29 cellular contexts compared by ENCODE assay signal in the genomic region with DNA sequence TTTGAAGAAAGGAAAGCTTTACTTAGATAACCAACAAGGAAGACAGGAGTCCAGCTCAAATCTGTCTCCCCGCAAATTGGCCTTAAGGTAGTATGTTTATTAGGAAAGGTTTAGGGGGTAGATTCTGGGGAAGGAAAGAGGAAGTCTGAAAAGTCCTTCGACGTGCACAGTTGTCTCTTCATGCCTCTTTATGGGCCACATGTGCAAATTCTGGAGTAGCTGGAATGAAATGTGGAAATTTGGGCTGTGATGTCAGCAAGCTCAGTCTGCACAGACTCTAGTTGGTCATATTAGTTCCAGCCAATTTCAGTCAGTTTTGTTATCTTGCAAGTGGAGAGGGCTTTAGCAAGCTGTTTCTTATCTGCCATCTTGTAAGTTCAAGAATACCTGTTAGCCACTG. TPM values are rescaled to one million over a fixed set of nuclear protein-coding genes. Genes with fewer than 3 reads are reported as not detected.
DNase-seq lines count a peak whose midpoint lies in the region; ATAC-seq and TF ChIP-seq lines count a peak whose summit lies in the region.
"Had no signal": no experiment of that assay in that cellular context is flagged by ENCODE, and none has a peak within 500 bp of the region (broad histone marks: within the 10 kb centered on the region; RNA-seq: fewer than 3 reads in every experiment).

No MANE protein-coding gene starts in this region.

- H3K9me3 Mint-ChIP-seq in stimulated activated naive CD8-positive, alpha-beta T cell treated with anti-CD3 and anti-CD28 coated beads, Interleukin-15, Interleukin-2, amounts not matched to agents 100 ng/mL and 50 ng/mL, for 24 hours, result no peaks in the 10 kb centered on the region
- no peaks in the 10 kb centered on the region for H3K9me3 Mint-ChIP-seq in stimulated activated naive CD8-positive, alpha-beta T cell treated with anti-CD3 and anti-CD28 coated beads, Interleukin-15, amount 100 ng/mL, for 72 hours
- H3K9me3 Mint-ChIP-seq in activated T-helper 1 cell treated with anti-CD3 and anti-CD28 coated beads, Interleukin-12 subunit alpha, Interleukin-12 subunit beta, Interleukin-2, Interleukin-4 antibody, amounts not matched to agents 30 ng/mL and 10 ng/mL and 1 ng/mL, durations not matched to agents 14 hours and 24 hours and 36 hours, result no peaks in the 10 kb centered on the region
- no peaks in the 10 kb centered on the region for H3K9me3 Mint-ChIP-seq in stimulated activated memory B cell treated with anti-CD40 and anti-IgM and Interleukin-4, amounts not matched to agents 10 μg/mL and 1 μg/mL and 100 μg/mL, for 72 hours
- H3K9me3 Mint-ChIP-seq: activated CD4-positive, alpha-beta T cell treated with anti-CD3 and anti-CD28 coated beads, Interleukin-2, amount 10 ng/mL, durations not matched to agents 7 days and 5 days; activated T-cell treated with anti-CD3 and anti-CD28 coated beads, Interleukin-2, amount 50 U/mL, for 72 hours; mesothelial cell of epicardium; naive B cell had no signal

- TF ChIP-seq CTCF in fibroblast of pulmonary artery (IDR thresholded peaks at IDR 0.05; ENCODE audit: low read length, missing control alignments), result no peak

- ATAC-seq in stimulated activated naive CD8-positive, alpha-beta T cell treated with anti-CD3 and anti-CD28 coated beads, Interleukin-15, amount 100 ng/mL, for 72 hours, result no peak
- ATAC-seq in stimulated activated memory B cell treated with anti-CD40 and anti-IgM and Interleukin-4, amounts not matched to agents 10 μg/mL and 1 μg/mL and 100 μg/mL, for 72 hours, result no peak
- ATAC-seq: activated T-cell treated with anti-CD3 and anti-CD28 coated beads, Interleukin-2, amount 50 U/mL, for 72 hours had no signal

- H3K4me1 Mint-ChIP-seq in stimulated activated naive CD8-positive, alpha-beta T cell treated with anti-CD3 and anti-CD28 coated beads, Interleukin-15, Interleukin-2, amounts not matched to agents 100 ng/mL and 50 ng/mL, for 24 hours (ENCODE audit: low read depth), result peaks cover 41% of the 10 kb centered on the region
- peaks cover 35% of the 10 kb centered on the region for H3K4me1 Mint-ChIP-seq in stimulated activated naive CD8-positive, alpha-beta T cell treated with anti-CD3 and anti-CD28 coated beads, Interleukin-15, amount 100 ng/mL, for 72 hours
- H3K4me1 Mint-ChIP-seq in activated T-helper 1 cell treated with anti-CD3 and anti-CD28 coated beads, Interleukin-12 subunit alpha, Interleukin-12 subunit beta, Interleukin-2, Interleukin-4 antibody, amounts not matched to agents 30 ng/mL and 10 ng/mL and 1 ng/mL, durations not matched to agents 14 hours and 24 hours and 36 hours (ENCODE audit: low read depth), result peaks cover 39% of the 10 kb centered on the region
- no peaks in the 10 kb centered on the region for H3K4me1 Mint-ChIP-seq in stimulated activated memory B cell treated with anti-CD40 and anti-IgM and Interleukin-4, amounts not matched to agents 10 μg/mL and 1 μg/mL and 100 μg/mL, for 72 hours

- H3K27me3 Mint-ChIP-seq in stimulated activated naive CD8-positive, alpha-beta T cell treated with anti-CD3 and anti-CD28 coated beads, Interleukin-15, Interleukin-2, amounts not matched to agents 100 ng/mL and 50 ng/mL, for 24 hours, result no peaks in the 10 kb centered on the region
- H3K27me3 Mint-ChIP-seq in stimulated activated naive CD8-positive, alpha-beta T cell treated with anti-CD3 and anti-CD28 coated beads, Interleukin-15, amount 100 ng/mL, for 72 hours, result no peaks in the 10 kb centered on the region
- H3K27me3 Mint-ChIP-seq in activated T-helper 1 cell treated with anti-CD3 and anti-CD28 coated beads, Interleukin-12 subunit alpha, Interleukin-12 subunit beta, Interleukin-2, Interleukin-4 antibody, amounts not matched to agents 30 ng/mL and 10 ng/mL and 1 ng/mL, durations not matched to agents 14 hours and 24 hours and 36 hours (ENCODE audit: insufficient read depth), result no peaks in the 10 kb centered on the region
- no peaks in the 10 kb centered on the region for H3K27me3 Mint-ChIP-seq in stimulated activated memory B cell treated with anti-CD40 and anti-IgM and Interleukin-4, amounts not matched to agents 10 μg/mL and 1 μg/mL and 100 μg/mL, for 72 hours
- H3K27me3 Mint-ChIP-seq: activated CD4-positive, alpha-beta T cell treated with anti-CD3 and anti-CD28 coated beads, Interleukin-2, amount 10 ng/mL, durations not matched to agents 7 days and 5 days; naive B cell had no signal

- no peak overlapping the region for H3K4me3 ChIP-seq in fibroblast of pulmonary artery (replicated peaks; ENCODE audit: low read depth, low read length)
- H3K4me3 ChIP-seq: BLaER1 treated with 17β-estradiol and CSF1 and Interleukin-3, amounts not matched to agents 10 nM and 100 nM; breast epithelium; coronary artery; esophagus muscularis mucosa had no signal

- no peak for DNase-seq in stimulated activated naive CD8-positive, alpha-beta T cell treated with anti-CD3 and anti-CD28 coated beads, Interleukin-15, amount 100 ng/mL, for 72 hours
- no peak for DNase-seq in activated T-helper 1 cell treated with anti-CD3 and anti-CD28 coated beads, Interleukin-12 subunit alpha, Interleukin-12 subunit beta, Interleukin-2, Interleukin-4 antibody, amounts not matched to agents 30 ng/mL and 10 ng/mL and 1 ng/mL, durations not matched to agents 14 hours and 24 hours and 36 hours (ENCODE audit: low spot score)
- DNase-seq in fibroblast of pulmonary artery (ENCODE audit: low read depth) (peak; percentile 19), epidermal melanocyte (ENCODE audit: insufficient read length, low spot score) (no peak), cerebellar nuclear complex (lab: John Stamatoyannopoulos, UW) (no peak)
- DNase-seq in stimulated activated CD4-positive, alpha-beta T cell treated with anti-CD3 and anti-CD28 coated beads, Interleukin-2, amount 100 ng/mL, for 48 hours, result no peak
- DNase-seq: activated CD4-positive, alpha-beta T cell treated with anti-CD3 and anti-CD28 coated beads, Interleukin-2, amount 10 ng/mL, durations not matched to agents 7 days and 5 days; activated naive CD4-positive, alpha-beta T cell treated with anti-CD3 and anti-CD28 coated beads, Interleukin-2, amount 50 U/mL, for 16 hours; activated T-cell treated with anti-CD3 and anti-CD28 coated beads, Interleukin-2, amount 50 U/mL, for 72 hours; amygdala; Caco-2; DMS79; effector memory CD4-positive, alpha-beta T cell; GF-D8; left ventricle myocardium superior; MM.1S; naive B cell; NCI-H146; NCI-H2107; NCI-H774; small intestine; stimulated activated CD4-positive, alpha-beta T cell treated with anti-CD3 and anti-CD28 coated beads, Interleukin-1b, Interleukin-23, amount 100 ng/mL, for 48 hours had no signal

- H3K4me3 Mint-ChIP-seq in stimulated activated naive CD8-positive, alpha-beta T cell treated with anti-CD3 and anti-CD28 coated beads, Interleukin-15, Interleukin-2, amounts not matched to agents 100 ng/mL and 50 ng/mL, for 24 hours, result no peak overlapping the region
- H3K4me3 Mint-ChIP-seq in stimulated activated naive CD8-positive, alpha-beta T cell treated with anti-CD3 and anti-CD28 coated beads, Interleukin-15, amount 100 ng/mL, for 72 hours, result no peak overlapping the region
- H3K4me3 Mint-ChIP-seq in activated T-helper 1 cell treated with anti-CD3 and anti-CD28 coated beads, Interleukin-12 subunit alpha, Interleukin-12 subunit beta, Interleukin-2, Interleukin-4 antibody, amounts not matched to agents 30 ng/mL and 10 ng/mL and 1 ng/mL, durations not matched to agents 14 hours and 24 hours and 36 hours, result no peak overlapping the region
- no peak overlapping the region for H3K4me3 Mint-ChIP-seq in stimulated activated memory B cell treated with anti-CD40 and anti-IgM and Interleukin-4, amounts not matched to agents 10 μg/mL and 1 μg/mL and 100 μg/mL, for 72 hours
- H3K4me3 Mint-ChIP-seq: activated CD4-positive, alpha-beta T cell treated with anti-CD3 and anti-CD28 coated beads, Interleukin-2, amount 10 ng/mL, durations not matched to agents 7 days and 5 days; activated T-cell treated with anti-CD3 and anti-CD28 coated beads, Interleukin-2, amount 50 U/mL, for 72 hours; mesothelial cell of epicardium; naive B cell had no signal

- intact Hi-C loops in activated T-helper 1 cell treated with anti-CD3 and anti-CD28 coated beads, Interleukin-12 subunit alpha, Interleukin-12 subunit beta, Interleukin-2, Interleukin-4 antibody, amounts not matched to agents 30 ng/mL and 10 ng/mL and 1 ng/mL, durations not matched to agents 14 hours and 24 hours and 36 hours (cut with micrococcal nuclease), result no loop called here

- H3K27ac Mint-ChIP-seq in stimulated activated naive CD8-positive, alpha-beta T cell treated with anti-CD3 and anti-CD28 coated beads, Interleukin-15, Interleukin-2, amounts not matched to agents 100 ng/mL and 50 ng/mL, for 24 hours, result peak overlapping the region; percentile 23
- no peak overlapping the region for H3K27ac Mint-ChIP-seq in stimulated activated naive CD8-positive, alpha-beta T cell treated with anti-CD3 and anti-CD28 coated beads, Interleukin-15, amount 100 ng/mL, for 72 hours
- H3K27ac Mint-ChIP-seq in activated T-helper 1 cell treated with anti-CD3 and anti-CD28 coated beads, Interleukin-12 subunit alpha, Interleukin-12 subunit beta, Interleukin-2, Interleukin-4 antibody, amounts not matched to agents 30 ng/mL and 10 ng/mL and 1 ng/mL, durations not matched to agents 14 hours and 24 hours and 36 hours, result peak overlapping the region; percentile 70
- peak overlapping the region; percentile 15 for H3K27ac Mint-ChIP-seq in stimulated activated memory B cell treated with anti-CD40 and anti-IgM and Interleukin-4, amounts not matched to agents 10 μg/mL and 1 μg/mL and 100 μg/mL, for 72 hours
- H3K27ac Mint-ChIP-seq: activated CD4-positive, alpha-beta T cell treated with anti-CD3 and anti-CD28 coated beads, Interleukin-2, amount 10 ng/mL, durations not matched to agents 7 days and 5 days; activated T-cell treated with anti-CD3 and anti-CD28 coated beads, Interleukin-2, amount 50 U/mL, for 72 hours had no signal

- H3K36me3 Mint-ChIP-seq in stimulated activated naive CD8-positive, alpha-beta T cell treated with anti-CD3 and anti-CD28 coated beads, Interleukin-15, Interleukin-2, amounts not matched to agents 100 ng/mL and 50 ng/mL, for 24 hours (ENCODE audit: low read depth), result peaks cover 85% of the 10 kb centered on the region
- peaks cover 48% of the 10 kb centered on the region for H3K36me3 Mint-ChIP-seq in activated T-helper 1 cell treated with anti-CD3 and anti-CD28 coated beads, Interleukin-12 subunit alpha, Interleukin-12 subunit beta, Interleukin-2, Interleukin-4 antibody, amounts not matched to agents 30 ng/mL and 10 ng/mL and 1 ng/mL, durations not matched to agents 14 hours and 24 hours and 36 hours (ENCODE audit: low read depth)
- peaks cover 64% of the 10 kb centered on the region for H3K36me3 Mint-ChIP-seq in stimulated activated memory B cell treated with anti-CD40 and anti-IgM and Interleukin-4, amounts not matched to agents 10 μg/mL and 1 μg/mL and 100 μg/mL, for 72 hours

RNA-seq across cellular contexts. Expression of gene NUP153, which starts 50.1 kb away (rescaled TPM):
- 106 and 109 TPM in 2 replicates for total RNA-seq in activated T-helper 1 cell treated with anti-CD3 and anti-CD28 coated beads, Interleukin-12 subunit alpha, Interleukin-12 subunit beta, Interleukin-2, Interleukin-4 antibody, amounts not matched to agents 30 ng/mL and 10 ng/mL and 1 ng/mL, durations not matched to agents 14 hours and 24 hours and 36 hours

RNA-seq across cellular contexts. Expression of gene FAM8A1, which starts 56.5 kb away (rescaled TPM):
- total RNA-seq in activated T-helper 1 cell treated with anti-CD3 and anti-CD28 coated beads, Interleukin-12 subunit alpha, Interleukin-12 subunit beta, Interleukin-2, Interleukin-4 antibody, amounts not matched to agents 30 ng/mL and 10 ng/mL and 1 ng/mL, durations not matched to agents 14 hours and 24 hours and 36 hours, result 4.5 and 4.6 TPM in 2 replicates

Comparison
In these comparisons a context has a peak if more than half of its experiments do, and no peak if none do; other contexts are left out.
1. H3K27ac Mint-ChIP-seq: peak in stimulated activated naive CD8-positive, alpha-beta T cell treated with anti-CD3 and anti-CD28 coated beads, Interleukin-15, Interleukin-2, amounts not matched to agents 100 ng/mL and 50 ng/mL, for 24 hours (single experiment), activated T-helper 1 cell treated with anti-CD3 and anti-CD28 coated beads, Interleukin-12 subunit alpha, Interleukin-12 subunit beta, Interleukin-2, Interleukin-4 antibody, amounts not matched to agents 30 ng/mL and 10 ng/mL and 1 ng/mL, durations not matched to agents 14 hours and 24 hours and 36 hours (single experiment) and stimulated activated memory B cell treated with anti-CD40 and anti-IgM and Interleukin-4, amounts not matched to agents 10 μg/mL and 1 μg/mL and 100 μg/mL, for 72 hours (single experiment); none in stimulated activated naive CD8-positive, alpha-beta T cell treated with anti-CD3 and anti-CD28 coated beads, Interleukin-15, amount 100 ng/mL, for 72 hours (0 of 2).